ENCODE assay signal across 1 cellular context in genomic region chr14:31122098-31122611, GRCh38.
A peak's percentile ranks its signal among the peaks of the same experiment; 100 is the strongest.
TF ChIP-seq lines count a peak whose summit lies in the region.

No MANE protein-coding gene starts in this region.

TF ChIP-seq in HepG2, 621 proteins besides CTCF, POLR2A, EP300 and RAD21 (continued from another document and continues in another):
- TF ChIP-seq NFAT5 (CRISPR knock-in tag; IDR thresholded peaks at IDR 0.05) (peak; percentile 31; the same call in 1 of the 2 replicates), ZFY (CRISPR knock-in tag; IDR thresholded peaks at IDR 0.05) (no peak), ZNF124 (CRISPR knock-in tag; IDR thresholded peaks at IDR 0.05) (no peak), ZNF792 (CRISPR knock-in tag; IDR thresholded peaks at IDR 0.05) (no peak), HIVEP1 (CRISPR knock-in tag; IDR thresholded peaks at IDR 0.05) (0 out of 2 replicates have a peak, but pooled peaks have one; percentile 27), MXD1 (CRISPR knock-in tag; IDR thresholded peaks at IDR 0.05) (no peak), ZBTB25 (CRISPR knock-in tag; IDR thresholded peaks at IDR 0.05) (no peak), ZBTB33 (CRISPR knock-in tag; IDR thresholded peaks at IDR 0.05) (no peak), RBM22 (optimal IDR thresholded peaks at IDR 0.05; ENCODE audit: low read length) (peak; percentile 98), ATF1 (CRISPR knock-in tag; IDR thresholded peaks at IDR 0.05) (no peak), ZFP37 (CRISPR knock-in tag; IDR thresholded peaks at IDR 0.05; ENCODE audit: borderline replicate concordance) (no peak), NPAS2 (CRISPR knock-in tag; IDR thresholded peaks at IDR 0.05; ENCODE audit: borderline replicate concordance) (no peak), ZNF513 (CRISPR knock-in tag; conservative IDR thresholded peaks at IDR 0.05) (no peak), ZNF841 (CRISPR knock-in tag; IDR thresholded peaks at IDR 0.05; ENCODE audit: borderline replicate concordance) (no peak), ZNF749 (CRISPR knock-in tag; IDR thresholded peaks at IDR 0.05; ENCODE audit: borderline replicate concordance) (no peak), ZNF574 (CRISPR knock-in tag; IDR thresholded peaks at IDR 0.05) (no peak), CENPT (CRISPR knock-in tag; IDR thresholded peaks at IDR 0.05; ENCODE audit: low read depth) (peak; percentile 49; the same call in 1 of the 2 replicates), SSRP1 (CRISPR knock-in tag; IDR thresholded peaks at IDR 0.05) (0 out of 2 replicates have a peak, but pooled peaks have one; percentile 33), MAZ (IDR thresholded peaks at IDR 0.05; ENCODE audit: borderline replicate concordance, low read depth, low read length) (no peak), MAZ (CRISPR knock-in tag; IDR thresholded peaks at IDR 0.05; ENCODE audit: low read depth) (no peak; the same call in 1 of the 2 replicates), ZNF839 (CRISPR knock-in tag; IDR thresholded peaks at IDR 0.05; ENCODE audit: borderline replicate concordance) (peak; percentile 35; the same call in 1 of the 2 replicates), ZNF788 (CRISPR knock-in tag; IDR thresholded peaks at IDR 0.05; ENCODE audit: borderline replicate concordance) (no peak), MTERF4 (CRISPR knock-in tag; IDR thresholded peaks at IDR 0.05) (no peak), ARID4A (CRISPR knock-in tag; IDR thresholded peaks at IDR 0.05; ENCODE audit: borderline replicate concordance) (no peak), HOXD1 (CRISPR knock-in tag; IDR thresholded peaks at IDR 0.05) (no peak), KDM5B (CRISPR knock-in tag; IDR thresholded peaks at IDR 0.05; ENCODE audit: borderline replicate concordance) (peak; percentile 48; the same call in 1 of the 2 replicates), ZNF180 (CRISPR knock-in tag; IDR thresholded peaks at IDR 0.05; ENCODE audit: borderline replicate concordance, low read depth) (no peak), SRY (CRISPR knock-in tag; IDR thresholded peaks at IDR 0.05) (no peak), ZNF280D (CRISPR knock-in tag; IDR thresholded peaks at IDR 0.05) (no peak), E2F1 (CRISPR knock-in tag; IDR thresholded peaks at IDR 0.05) (no peak), FLYWCH1 (CRISPR knock-in tag; IDR thresholded peaks at IDR 0.05) (no peak)
